ENCODE assay signal across 8 cellular contexts in genomic region chr4:88523325-88524129, GRCh38. TPM values are rescaled to one million over a fixed set of nuclear protein-coding genes. Genes with fewer than 3 reads are reported as not detected.
DNase-seq lines count a peak whose midpoint lies in the region; ATAC-seq and TF ChIP-seq lines count a peak whose summit lies in the region.

TSS of gene PYURF (minus strand) at chr4:88523776. CDS start at chr4:88523700, 76 bp downstream.

- H3K9me3 Mint-ChIP-seq in CD4-positive, CD25-positive, alpha-beta regulatory T cell, result no peaks in the 10 kb centered on the region
- no peaks in the 10 kb centered on the region for H3K9me3 Mint-ChIP-seq in activated CD4-positive, alpha-beta memory T cell treated with anti-CD3 and anti-CD28 coated beads for 36 hours

- POLR2A ChIA-PET in activated CD4-positive, alpha-beta memory T cell treated with anti-CD3 and anti-CD28 coated beads for 36 hours (lab: Charles Lee), result interaction anchor here (1.2 to 1.6 kb wide), 2 partner anchors 13 to 67 kb away, joined by 3 to 4 read pairs; partner anchors contain the start of gene HERC5

- peaks cover 18 to 49% (median 34%) of the 10 kb centered on the region in 4 donors for H3K4me1 Mint-ChIP-seq in CD4-positive, CD25-positive, alpha-beta regulatory T cell
- H3K4me1 Mint-ChIP-seq in activated CD4-positive, alpha-beta memory T cell treated with anti-CD3 and anti-CD28 coated beads for 36 hours (ENCODE audit: low read depth), result peaks cover 47% of the 10 kb centered on the region

- no peaks in the 10 kb centered on the region for H3K9me3 ChIP-seq in CD4-positive, CD25-positive, alpha-beta regulatory T cell (ENCODE audit: control insufficient read depth in 2 of 2, low read length in 2 of 2)
- H3K9me3 ChIP-seq in right lobe of liver, result no peaks in the 10 kb centered on the region

- DNase-seq in CD4-positive, CD25-positive, alpha-beta regulatory T cell, result peak; percentile 51 to 77 (median 76)
- peak; percentile 72 for DNase-seq in NCI-H774 (lab: John Stamatoyannopoulos, UW)
- peak; percentile 89 for DNase-seq in activated CD4-positive, alpha-beta memory T cell treated with anti-CD3 and anti-CD28 coated beads for 36 hours
- DNase-seq in dorsolateral prefrontal cortex, result peak; percentile 88 to 96 (median 94)
- DNase-seq in right lobe of liver, result peak; percentile 96 to 97 (median 96)
- peak; percentile 70 to 79 for DNase-seq in stimulated activated CD4-positive, alpha-beta T cell treated with anti-CD3 and anti-CD28 coated beads, Interleukin-4, amount 100 ng/mL, for 4 hours

- H3K27ac ChIP-seq in CD4-positive, CD25-positive, alpha-beta regulatory T cell (ENCODE audit: insufficient read depth, low read length, poor library complexity, severe bottlenecking), result peak within 1 kb of the TSS; percentile 66
- H3K27ac ChIP-seq in dorsolateral prefrontal cortex (peak within 1 kb of the TSS; percentile 54 to 96 (median 91)), right lobe of liver (peak within 1 kb of the TSS; percentile 81 to 91 (median 81))

- no peaks in the 10 kb centered on the region for H3K36me3 Mint-ChIP-seq in CD4-positive, CD25-positive, alpha-beta regulatory T cell
- peaks cover 12% of the 10 kb centered on the region for H3K36me3 Mint-ChIP-seq in activated CD4-positive, alpha-beta memory T cell treated with anti-CD3 and anti-CD28 coated beads for 36 hours

- peaks cover 36% of the 10 kb centered on the region for H3K4me1 ChIP-seq in CD4-positive, CD25-positive, alpha-beta regulatory T cell (ENCODE audit: control insufficient read depth, insufficient read depth, low read length, poor library complexity, severe bottlenecking)
- peaks cover 0 to 16% (median 4%) of the 10 kb centered on the region in 4 donors for H3K4me1 ChIP-seq in right lobe of liver

- H3K36me3 ChIP-seq in CD4-positive, CD25-positive, alpha-beta regulatory T cell (ENCODE audit: control insufficient read depth, insufficient read depth, low read length), result peaks cover 7% of the 10 kb centered on the region
- H3K36me3 ChIP-seq in right lobe of liver, result peaks cover 0 to 9% (median 5%) of the 10 kb centered on the region in 4 donors

- no peaks in the 10 kb centered on the region for H3K27me3 ChIP-seq in CD4-positive, CD25-positive, alpha-beta regulatory T cell (ENCODE audit: control insufficient read depth, insufficient read depth, low read length)
- no peaks in the 10 kb centered on the region for H3K27me3 ChIP-seq in dorsolateral prefrontal cortex
- H3K27me3 ChIP-seq in right lobe of liver, result no peaks in the 10 kb centered on the region

- peak; percentile 70 to 74 for ATAC-seq in CD4-positive, CD25-positive, alpha-beta regulatory T cell (ENCODE audit: low read depth in 2 of 2)
- peak; percentile 84 for ATAC-seq in GM19438 (IDR thresholded peaks at IDR 0.05; ENCODE audit: low read depth, unreplicated experiment)
- peak; percentile 88 for ATAC-seq in HG03571 (IDR thresholded peaks at IDR 0.05; ENCODE audit: unreplicated experiment)
- peak; percentile 97 to 99 (median 98) for ATAC-seq in right lobe of liver

- no peaks in the 10 kb centered on the region for H3K27me3 Mint-ChIP-seq in CD4-positive, CD25-positive, alpha-beta regulatory T cell
- no peaks in the 10 kb centered on the region for H3K27me3 Mint-ChIP-seq in activated CD4-positive, alpha-beta memory T cell treated with anti-CD3 and anti-CD28 coated beads for 36 hours

- peak within 1 kb of the TSS; percentile 87 to 95 (median 91) for H3K27ac Mint-ChIP-seq in CD4-positive, CD25-positive, alpha-beta regulatory T cell
- H3K27ac Mint-ChIP-seq in activated CD4-positive, alpha-beta memory T cell treated with anti-CD3 and anti-CD28 coated beads for 36 hours, result peak within 1 kb of the TSS; percentile 88

- intact Hi-C loops in activated CD4-positive, alpha-beta memory T cell treated with anti-CD3 and anti-CD28 coated beads for 36 hours (cut with micrococcal nuclease), result loop anchor here (1.0 to 10.0 kb wide), 6 partner anchors 67 to 781 kb away; partner anchors contain the start of genes ABCG2, GPRIN3, HERC3 and PPM1K
- intact Hi-C loops in dorsolateral prefrontal cortex (cut with DNase I) (loop anchor here (2.0 to 10.0 kb wide), 6 partner anchors 69 to 589 kb away; partner anchors contain the start of genes HERC3 (in 2 of the 2), HERC6 (in 1 of the 2), PKD2 (in 1 of the 2) and PPM1K (in 1 of the 2)), right lobe of liver (cut with DNase I) (no loop called here)

- peak within 1 kb of the TSS; percentile 89 to 99 (median 95) for H3K4me3 Mint-ChIP-seq in CD4-positive, CD25-positive, alpha-beta regulatory T cell
- H3K4me3 Mint-ChIP-seq in activated CD4-positive, alpha-beta memory T cell treated with anti-CD3 and anti-CD28 coated beads for 36 hours, result peak within 1 kb of the TSS; percentile 90

- TF ChIP-seq CTCF in dorsolateral prefrontal cortex (IDR thresholded peaks at IDR 0.05 in 54 of 56, conservative IDR thresholded peaks at IDR 0.05 in 2 of 56; ENCODE audit: low read depth in 1 of 56, partially characterized antibody in 56 of 56), result peak in 35 of 56 donors; percentile 10 to 60 (median 31)
- peak in 1 of 4 donors; percentile 5 for TF ChIP-seq CTCF in right lobe of liver (IDR thresholded peaks at IDR 0.05)

- CTCF ChIA-PET in activated CD4-positive, alpha-beta memory T cell treated with anti-CD3 and anti-CD28 coated beads for 36 hours (lab: Charles Lee), result interaction anchor here (0.8 to 2.9 kb wide), 9 partner anchors 9 to 312 kb away, joined by 3 to 11 read pairs (median 4); partner anchors contain the start of gene HERC3

- H3K4me3 ChIP-seq in CD4-positive, CD25-positive, alpha-beta regulatory T cell (ENCODE audit: low read depth, low read length), result peak within 1 kb of the TSS; percentile 87
- H3K4me3 ChIP-seq in dorsolateral prefrontal cortex (peak within 1 kb of the TSS; percentile 56 to 98 (median 87)), right lobe of liver (peak within 1 kb of the TSS; percentile 80 to 93 (median 86))

- WGBS in right lobe of liver (ENCODE audit: insufficient coverage, low coverage, low lambda C conversion rate, missing lambda C conversion rate), result 0% methylated on average over 5 of the region's 68 CpGs

- TF ChIP-seq POLR2A in right lobe of liver (IDR thresholded peaks at IDR 0.05), result peak; percentile 94

RNA-seq across cellular contexts. Expression of gene PYURF, which starts in this region (rescaled TPM):
- 42.6 TPM for total RNA-seq in CD4-positive, CD25-positive, alpha-beta regulatory T cell
- polyA plus RNA-seq in CD4-positive, CD25-positive, alpha-beta regulatory T cell, result 100 to 1,000 TPM; 261 to 276 (median 269) TPM
- total RNA-seq in activated CD4-positive, alpha-beta memory T cell treated with anti-CD3 and anti-CD28 coated beads for 36 hours, result 10 to 100 TPM; 49.0 to 51.7 TPM
- total RNA-seq in dorsolateral prefrontal cortex (10 to 100 TPM; 31.5 to 63.5 (median 49.8) TPM), right lobe of liver (10 to 100 TPM; 32.2 to 53.8 (median 44.7) TPM)

Comparison
In these comparisons a context has a peak if more than half of its experiments do, and no peak if none do; other contexts are left out.
1. Peak in every context shown above with its lines: DNase-seq, ATAC-seq, H3K4me3 ChIP-seq and H3K27ac ChIP-seq.
2. intact Hi-C loops: an anchor here in activated CD4-positive, alpha-beta memory T cell treated with anti-CD3 and anti-CD28 coated beads for 36 hours (1.0 to 10.0 kb wide) and dorsolateral prefrontal cortex (2.0 to 10.0 kb wide); none called in right lobe of liver.